ENCODE assay signal across 1 cellular context in the genomic region with DNA sequence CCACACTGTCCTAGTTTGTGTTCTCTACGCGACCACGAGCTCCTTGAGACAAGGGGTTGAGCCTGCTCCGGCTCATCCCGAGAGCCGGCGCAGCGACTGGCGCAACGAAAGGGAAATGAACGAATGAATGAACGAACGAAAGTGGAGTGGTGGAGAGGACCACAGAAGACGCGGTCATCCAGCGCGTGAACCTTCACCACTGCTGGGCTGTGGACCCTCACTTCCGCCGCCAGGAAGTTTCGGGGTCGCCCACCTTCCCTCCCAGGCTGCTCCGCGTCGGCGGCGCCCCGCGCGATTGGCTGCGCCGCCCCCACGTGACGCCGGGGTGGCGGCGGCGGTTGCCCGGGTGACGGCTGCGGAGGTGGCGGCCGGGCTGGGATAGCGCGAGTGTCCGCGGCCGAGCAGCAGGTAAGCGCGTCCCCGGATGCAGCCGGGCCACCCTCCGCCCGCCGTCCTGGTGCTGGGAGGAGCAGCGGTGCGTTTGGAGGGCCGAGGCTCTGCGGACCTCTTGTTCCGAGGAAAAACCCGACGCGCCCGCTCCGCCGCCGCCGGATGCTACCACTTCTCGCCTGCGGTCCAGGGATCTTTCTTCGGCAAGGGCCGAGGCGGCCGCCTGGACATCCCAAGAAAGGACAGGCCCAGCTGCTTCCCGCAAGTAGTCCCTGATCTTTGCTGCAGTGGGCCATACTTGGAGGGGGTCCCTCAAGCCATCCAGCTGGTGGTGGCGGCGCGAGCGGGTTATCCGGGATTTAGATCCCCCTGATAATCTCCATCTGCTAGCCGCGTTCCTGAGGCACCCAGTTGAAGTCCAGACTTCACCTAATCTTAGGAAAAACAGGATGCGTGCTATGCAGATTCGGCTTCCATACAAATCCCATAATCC.
A peak's percentile ranks its signal among the peaks of the same experiment; 100 is the strongest.
TF ChIP-seq lines count a peak whose summit lies in the region.

A gene with protein sequence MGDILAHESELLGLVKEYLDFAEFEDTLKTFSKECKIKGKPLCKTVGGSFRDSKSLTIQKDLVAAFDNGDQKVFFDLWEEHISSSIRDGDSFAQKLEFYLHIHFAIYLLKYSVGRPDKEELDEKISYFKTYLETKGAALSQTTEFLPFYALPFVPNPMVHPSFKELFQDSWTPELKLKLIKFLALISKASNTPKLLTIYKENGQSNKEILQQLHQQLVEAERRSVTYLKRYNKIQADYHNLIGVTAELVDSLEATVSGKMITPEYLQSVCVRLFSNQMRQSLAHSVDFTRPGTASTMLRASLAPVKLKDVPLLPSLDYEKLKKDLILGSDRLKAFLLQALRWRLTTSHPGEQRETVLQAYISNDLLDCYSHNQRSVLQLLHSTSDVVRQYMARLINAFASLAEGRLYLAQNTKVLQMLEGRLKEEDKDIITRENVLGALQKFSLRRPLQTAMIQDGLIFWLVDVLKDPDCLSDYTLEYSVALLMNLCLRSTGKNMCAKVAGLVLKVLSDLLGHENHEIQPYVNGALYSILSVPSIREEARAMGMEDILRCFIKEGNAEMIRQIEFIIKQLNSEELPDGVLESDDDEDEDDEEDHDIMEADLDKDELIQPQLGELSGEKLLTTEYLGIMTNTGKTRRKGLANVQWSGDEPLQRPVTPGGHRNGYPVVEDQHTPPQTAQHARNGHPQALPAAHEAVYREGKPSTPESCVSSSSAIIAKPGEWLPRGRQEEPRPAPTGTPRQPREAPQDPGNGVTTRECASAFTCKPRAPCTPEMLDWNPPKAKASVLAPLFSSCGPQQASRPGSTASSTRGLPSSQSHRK (plus strand): TSS at position 341 of the 883 bp plus-strand sequence. CDS start 7,608 bp downstream, outside the sequence.

TF ChIP-seq in HepG2, 621 proteins besides CTCF, POLR2A, EP300 and RAD21 (continued from another document and continues in another):
- TF ChIP-seq, protein P1, sequence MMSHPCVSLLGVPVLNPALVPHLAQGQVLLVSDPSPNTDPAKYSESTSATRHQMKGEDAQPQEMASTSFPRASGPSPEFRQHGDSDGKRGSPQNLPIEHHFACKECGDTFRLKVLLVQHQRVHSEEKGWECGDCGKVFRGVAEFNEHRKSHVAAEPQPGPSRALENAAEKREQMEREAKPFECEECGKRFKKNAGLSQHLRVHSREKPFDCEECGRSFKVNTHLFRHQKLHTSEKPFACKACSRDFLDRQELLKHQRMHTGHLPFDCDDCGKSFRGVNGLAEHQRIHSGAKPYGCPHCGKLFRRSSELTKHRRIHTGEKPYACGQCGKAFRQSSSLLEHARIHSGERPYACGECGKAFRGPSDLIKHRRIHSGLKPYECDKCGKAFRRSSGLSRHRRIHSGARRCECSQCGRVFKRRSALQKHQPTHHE (CRISPR knock-in tag; IDR thresholded peaks at IDR 0.05; ENCODE audit: borderline replicate concordance) = peak; percentile 75; the same call in 1 of the 2 replicates
- TF ChIP-seq AKAP8 (CRISPR knock-in tag; IDR thresholded peaks at IDR 0.05) = peak; percentile 49; the same call in 1 of the 2 replicates
- TF ChIP-seq RELA (CRISPR knock-in tag; IDR thresholded peaks at IDR 0.05) = no peak; the same call in 1 of the 2 replicates
- no peak for TF ChIP-seq MAFF (IDR thresholded peaks at IDR 0.05; ENCODE audit: low read depth, low read length)
- TF ChIP-seq BRD4 (CRISPR knock-in tag; IDR thresholded peaks at IDR 0.05) = peak; percentile 80; the same call in 1 of the 2 replicates
- TF ChIP-seq, protein P2, sequence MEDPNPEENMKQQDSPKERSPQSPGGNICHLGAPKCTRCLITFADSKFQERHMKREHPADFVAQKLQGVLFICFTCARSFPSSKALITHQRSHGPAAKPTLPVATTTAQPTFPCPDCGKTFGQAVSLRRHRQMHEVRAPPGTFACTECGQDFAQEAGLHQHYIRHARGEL (CRISPR knock-in tag; IDR thresholded peaks at IDR 0.05) = no peak
- TF ChIP-seq ZNF335 (CRISPR knock-in tag; IDR thresholded peaks at IDR 0.05) = peak; percentile 63; the same call in 1 of the 2 replicates
- TF ChIP-seq, protein P3, sequence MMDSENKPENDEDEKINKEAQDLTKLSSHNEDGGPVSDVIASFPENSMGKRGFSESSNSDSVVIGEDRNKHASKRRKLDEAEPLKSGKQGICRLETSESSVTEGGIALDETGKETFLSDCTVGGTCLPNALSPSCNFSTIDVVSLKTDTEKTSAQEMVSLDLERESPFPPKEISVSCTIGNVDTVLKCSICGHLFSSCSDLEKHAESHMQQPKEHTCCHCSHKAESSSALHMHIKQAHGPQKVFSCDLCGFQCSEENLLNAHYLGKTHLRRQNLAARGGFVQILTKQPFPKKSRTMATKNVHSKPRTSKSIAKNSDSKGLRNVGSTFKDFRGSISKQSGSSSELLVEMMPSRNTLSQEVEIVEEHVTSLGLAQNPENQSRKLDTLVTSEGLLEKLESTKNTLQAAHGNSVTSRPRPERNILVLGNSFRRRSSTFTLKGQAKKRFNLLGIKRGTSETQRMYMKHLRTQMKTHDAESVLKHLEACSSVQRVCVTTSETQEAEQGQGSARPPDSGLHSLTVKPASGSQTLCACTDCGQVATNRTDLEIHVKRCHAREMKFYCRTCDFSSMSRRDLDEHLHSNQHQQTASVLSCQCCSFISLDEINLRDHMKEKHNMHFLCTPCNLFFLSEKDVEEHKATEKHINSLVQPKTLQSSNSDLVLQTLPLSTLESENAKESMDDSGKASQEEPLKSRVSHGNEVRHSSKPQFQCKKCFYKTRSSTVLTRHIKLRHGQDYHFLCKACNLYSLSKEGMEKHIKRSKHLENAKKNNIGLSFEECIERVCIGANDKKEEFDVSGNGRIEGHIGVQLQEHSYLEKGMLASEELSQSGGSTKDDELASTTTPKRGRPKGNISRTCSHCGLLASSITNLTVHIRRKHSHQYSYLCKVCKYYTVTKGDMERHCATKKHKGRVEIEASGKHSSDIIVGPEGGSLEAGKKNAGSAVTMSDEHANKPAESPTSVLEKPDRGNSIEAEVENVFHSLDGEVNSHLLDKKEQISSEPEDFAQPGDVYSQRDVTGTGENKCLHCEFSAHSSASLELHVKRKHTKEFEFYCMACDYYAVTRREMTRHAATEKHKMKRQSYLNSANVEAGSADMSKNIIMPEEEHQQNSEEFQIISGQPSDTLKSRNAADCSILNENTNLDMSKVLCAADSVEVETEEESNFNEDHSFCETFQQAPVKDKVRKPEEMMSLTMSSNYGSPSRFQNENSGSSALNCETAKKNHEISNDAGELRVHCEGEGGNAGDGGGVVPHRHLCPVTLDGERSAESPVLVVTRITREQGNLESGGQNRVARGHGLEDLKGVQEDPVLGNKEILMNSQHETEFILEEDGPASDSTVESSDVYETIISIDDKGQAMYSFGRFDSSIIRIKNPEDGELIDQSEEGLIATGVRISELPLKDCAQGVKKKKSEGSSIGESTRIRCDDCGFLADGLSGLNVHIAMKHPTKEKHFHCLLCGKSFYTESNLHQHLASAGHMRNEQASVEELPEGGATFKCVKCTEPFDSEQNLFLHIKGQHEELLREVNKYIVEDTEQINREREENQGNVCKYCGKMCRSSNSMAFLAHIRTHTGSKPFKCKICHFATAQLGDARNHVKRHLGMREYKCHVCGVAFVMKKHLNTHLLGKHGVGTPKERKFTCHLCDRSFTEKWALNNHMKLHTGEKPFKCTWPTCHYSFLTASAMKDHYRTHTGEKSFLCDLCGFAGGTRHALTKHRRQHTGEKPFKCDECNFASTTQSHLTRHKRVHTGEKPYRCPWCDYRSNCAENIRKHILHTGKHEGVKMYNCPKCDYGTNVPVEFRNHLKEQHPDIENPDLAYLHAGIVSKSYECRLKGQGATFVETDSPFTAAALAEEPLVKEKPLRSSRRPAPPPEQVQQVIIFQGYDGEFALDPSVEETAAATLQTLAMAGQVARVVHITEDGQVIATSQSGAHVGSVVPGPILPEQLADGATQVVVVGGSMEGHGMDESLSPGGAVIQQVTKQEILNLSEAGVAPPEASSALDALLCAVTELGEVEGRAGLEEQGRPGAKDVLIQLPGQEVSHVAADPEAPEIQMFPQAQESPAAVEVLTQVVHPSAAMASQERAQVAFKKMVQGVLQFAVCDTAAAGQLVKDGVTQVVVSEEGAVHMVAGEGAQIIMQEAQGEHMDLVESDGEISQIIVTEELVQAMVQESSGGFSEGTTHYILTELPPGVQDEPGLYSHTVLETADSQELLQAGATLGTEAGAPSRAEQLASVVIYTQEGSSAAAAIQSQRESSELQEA (CRISPR knock-in tag; IDR thresholded peaks at IDR 0.05; ENCODE audit: not compliant biosample characterization) = peak; percentile 64
- TF ChIP-seq NKX3-1 (CRISPR knock-in tag; IDR thresholded peaks at IDR 0.05) = peak; percentile 76; the same call in 1 of the 2 replicates
- no peak for TF ChIP-seq ZNF3 (CRISPR knock-in tag; IDR thresholded peaks at IDR 0.05)
- no peak for TF ChIP-seq ZNF382 (CRISPR knock-in tag; IDR thresholded peaks at IDR 0.05; ENCODE audit: borderline replicate concordance)
- TF ChIP-seq CHD2 (IDR thresholded peaks at IDR 0.05; ENCODE audit: low read depth, low read length) = peak; percentile 59
- TF ChIP-seq TCF7L2 (IDR thresholded peaks at IDR 0.05; ENCODE audit: low read depth, low read length) = no peak
- peak; percentile 80 for TF ChIP-seq TBX2 (CRISPR knock-in tag; IDR thresholded peaks at IDR 0.05; ENCODE audit: borderline replicate concordance)
- TF ChIP-seq, protein P4, sequence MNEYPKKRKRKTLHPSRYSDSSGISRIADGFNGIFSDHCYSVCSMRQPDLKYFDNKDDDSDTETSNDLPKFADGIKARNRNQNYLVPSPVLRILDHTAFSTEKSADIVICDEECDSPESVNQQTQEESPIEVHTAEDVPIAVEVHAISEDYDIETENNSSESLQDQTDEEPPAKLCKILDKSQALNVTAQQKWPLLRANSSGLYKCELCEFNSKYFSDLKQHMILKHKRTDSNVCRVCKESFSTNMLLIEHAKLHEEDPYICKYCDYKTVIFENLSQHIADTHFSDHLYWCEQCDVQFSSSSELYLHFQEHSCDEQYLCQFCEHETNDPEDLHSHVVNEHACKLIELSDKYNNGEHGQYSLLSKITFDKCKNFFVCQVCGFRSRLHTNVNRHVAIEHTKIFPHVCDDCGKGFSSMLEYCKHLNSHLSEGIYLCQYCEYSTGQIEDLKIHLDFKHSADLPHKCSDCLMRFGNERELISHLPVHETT (CRISPR knock-in tag; conservative IDR thresholded peaks at IDR 0.05) = no peak
- TF ChIP-seq ZNF572 (CRISPR knock-in tag; IDR thresholded peaks at IDR 0.05) = no peak
- TF ChIP-seq FOSL1 (CRISPR knock-in tag; IDR thresholded peaks at IDR 0.05; ENCODE audit: borderline replicate concordance) = no peak
- TF ChIP-seq ZNF616 (CRISPR knock-in tag; IDR thresholded peaks at IDR 0.05; ENCODE audit: low read depth) = no peak
- TF ChIP-seq BHLHE40 (IDR thresholded peaks at IDR 0.05; ENCODE audit: low read length) = no peak
- TF ChIP-seq RFX1 (IDR thresholded peaks at IDR 0.05) = peak; percentile 97
- TF ChIP-seq ZNF782 (CRISPR knock-in tag; IDR thresholded peaks at IDR 0.05; ENCODE audit: borderline replicate concordance) = peak; percentile 94; the same call in 1 of the 2 replicates
- TF ChIP-seq, protein P5, sequence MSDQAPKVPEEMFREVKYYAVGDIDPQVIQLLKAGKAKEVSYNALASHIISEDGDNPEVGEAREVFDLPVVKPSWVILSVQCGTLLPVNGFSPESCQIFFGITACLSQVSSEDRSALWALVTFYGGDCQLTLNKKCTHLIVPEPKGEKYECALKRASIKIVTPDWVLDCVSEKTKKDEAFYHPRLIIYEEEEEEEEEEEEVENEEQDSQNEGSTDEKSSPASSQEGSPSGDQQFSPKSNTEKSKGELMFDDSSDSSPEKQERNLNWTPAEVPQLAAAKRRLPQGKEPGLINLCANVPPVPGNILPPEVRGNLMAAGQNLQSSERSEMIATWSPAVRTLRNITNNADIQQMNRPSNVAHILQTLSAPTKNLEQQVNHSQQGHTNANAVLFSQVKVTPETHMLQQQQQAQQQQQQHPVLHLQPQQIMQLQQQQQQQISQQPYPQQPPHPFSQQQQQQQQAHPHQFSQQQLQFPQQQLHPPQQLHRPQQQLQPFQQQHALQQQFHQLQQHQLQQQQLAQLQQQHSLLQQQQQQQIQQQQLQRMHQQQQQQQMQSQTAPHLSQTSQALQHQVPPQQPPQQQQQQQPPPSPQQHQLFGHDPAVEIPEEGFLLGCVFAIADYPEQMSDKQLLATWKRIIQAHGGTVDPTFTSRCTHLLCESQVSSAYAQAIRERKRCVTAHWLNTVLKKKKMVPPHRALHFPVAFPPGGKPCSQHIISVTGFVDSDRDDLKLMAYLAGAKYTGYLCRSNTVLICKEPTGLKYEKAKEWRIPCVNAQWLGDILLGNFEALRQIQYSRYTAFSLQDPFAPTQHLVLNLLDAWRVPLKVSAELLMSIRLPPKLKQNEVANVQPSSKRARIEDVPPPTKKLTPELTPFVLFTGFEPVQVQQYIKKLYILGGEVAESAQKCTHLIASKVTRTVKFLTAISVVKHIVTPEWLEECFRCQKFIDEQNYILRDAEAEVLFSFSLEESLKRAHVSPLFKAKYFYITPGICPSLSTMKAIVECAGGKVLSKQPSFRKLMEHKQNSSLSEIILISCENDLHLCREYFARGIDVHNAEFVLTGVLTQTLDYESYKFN (CRISPR knock-in tag; conservative IDR thresholded peaks at IDR 0.05) = peak; percentile 49
- TF ChIP-seq ASH2L (IDR thresholded peaks at IDR 0.05; ENCODE audit: insufficient read length, low read depth, low read length) = peak; percentile 94
- TF ChIP-seq ZMYM4 (CRISPR knock-in tag; IDR thresholded peaks at IDR 0.05) = peak; percentile 64; the same call in 1 of the 2 replicates
- peak; percentile 62; the same call in 1 of the 2 replicates for TF ChIP-seq DR1 (CRISPR knock-in tag; IDR thresholded peaks at IDR 0.05)
- no peak for TF ChIP-seq CHD4 (IDR thresholded peaks at IDR 0.05; ENCODE audit: borderline replicate concordance, low read length)
- TF ChIP-seq NAIF1 (CRISPR knock-in tag; IDR thresholded peaks at IDR 0.05; ENCODE audit: borderline replicate concordance) = no peak
- TF ChIP-seq, protein P6, sequence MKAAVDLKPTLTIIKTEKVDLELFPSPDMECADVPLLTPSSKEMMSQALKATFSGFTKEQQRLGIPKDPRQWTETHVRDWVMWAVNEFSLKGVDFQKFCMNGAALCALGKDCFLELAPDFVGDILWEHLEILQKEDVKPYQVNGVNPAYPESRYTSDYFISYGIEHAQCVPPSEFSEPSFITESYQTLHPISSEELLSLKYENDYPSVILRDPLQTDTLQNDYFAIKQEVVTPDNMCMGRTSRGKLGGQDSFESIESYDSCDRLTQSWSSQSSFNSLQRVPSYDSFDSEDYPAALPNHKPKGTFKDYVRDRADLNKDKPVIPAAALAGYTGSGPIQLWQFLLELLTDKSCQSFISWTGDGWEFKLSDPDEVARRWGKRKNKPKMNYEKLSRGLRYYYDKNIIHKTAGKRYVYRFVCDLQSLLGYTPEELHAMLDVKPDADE (CRISPR knock-in tag; IDR thresholded peaks at IDR 0.05) = peak; percentile 38; the same call in 1 of the 2 replicates
- TF ChIP-seq NFKBIZ (CRISPR knock-in tag; IDR thresholded peaks at IDR 0.05) = peak; percentile 13; the same call in 1 of the 2 replicates
- TF ChIP-seq ISL2 (CRISPR knock-in tag; IDR thresholded peaks at IDR 0.05) = peak; percentile 54; the same call in 1 of the 2 replicates
